ENCODE assay signal across 12 cellular contexts in genomic region chr6:154479388-154480143, GRCh38. TPM values are rescaled to one million over a fixed set of nuclear protein-coding genes. Genes with fewer than 3 reads are reported as not detected.
DNase-seq lines count a peak whose midpoint lies in the region; ATAC-seq, FAIRE-seq and TF ChIP-seq lines count a peak whose summit lies in the region.
"Had no signal": no experiment of that assay in that cellular context is flagged by ENCODE, and none has a peak within 500 bp of the region (broad histone marks: within the 10 kb centered on the region; RNA-seq: fewer than 3 reads in every experiment).

No MANE protein-coding gene starts in this region.

- H3K9me3 Mint-ChIP-seq in HFFc6 = no peaks in the 10 kb centered on the region
- H3K9me3 Mint-ChIP-seq: naive thymus-derived CD8-positive, alpha-beta T cell had no signal

- H2BK120ac ChIP-seq in mesenchymal stem cell (ENCODE audit: low read depth, low read length) = peak overlapping the region; percentile 54

- H4K8ac ChIP-seq in mesenchymal stem cell (ENCODE audit: low read length) = peak overlapping the region; percentile 89

- peak overlapping the region in 1 of 2 experiments; percentile 40 for H3K4ac ChIP-seq in mesenchymal stem cell (ENCODE audit: low read depth in 1 of 2, low read length in 2 of 2)

- peak overlapping the region; percentile 67 for H2BK5ac ChIP-seq in mesenchymal stem cell (ENCODE audit: low read depth, low read length, poor library complexity, severe bottlenecking)

- TF ChIP-seq CTCF in HFFc6 (IDR thresholded peaks at IDR 0.05) = no peak
- no peak for TF ChIP-seq CTCF in cardiac fibroblast (IDR thresholded peaks at IDR 0.05; ENCODE audit: low read depth, low read length)
- no peak for TF ChIP-seq CTCF in tibial artery (IDR thresholded peaks at IDR 0.05)

- H3K9me3 ChIP-seq in mesenchymal stem cell (ENCODE audit: control insufficient read depth, low read length) = no peaks in the 10 kb centered on the region
- H3K9me3 ChIP-seq in tibial artery = no peaks in the 10 kb centered on the region

- H3K27ac ChIP-seq in mesenchymal stem cell (ENCODE audit: low read length, poor library complexity, severe bottlenecking) = peak overlapping the region; percentile 97
- peak overlapping the region; percentile 71 for H3K27ac ChIP-seq in tibial artery

- H3K79me1 ChIP-seq in mesenchymal stem cell (replicated peaks; ENCODE audit: low read length, poor library complexity, severe bottlenecking) = peaks cover 3% of the 10 kb centered on the region

- peaks cover 7% of the 10 kb centered on the region for H3K36me3 Mint-ChIP-seq in HFFc6 (ENCODE audit: low read depth)
- H3K36me3 Mint-ChIP-seq: naive thymus-derived CD8-positive, alpha-beta T cell had no signal

- H3K4me2 ChIP-seq in mesenchymal stem cell (ENCODE audit: low read length, poor library complexity, severe bottlenecking) = peak overlapping the region; percentile 69

- H3K4me1 Mint-ChIP-seq in HFFc6 (ENCODE audit: low read depth) = peaks cover 69% of the 10 kb centered on the region
- H3K4me1 Mint-ChIP-seq: naive thymus-derived CD8-positive, alpha-beta T cell had no signal

- H3K4me3 Mint-ChIP-seq in HFFc6 = peak overlapping the region; percentile 87
- H3K4me3 Mint-ChIP-seq: naive thymus-derived CD8-positive, alpha-beta T cell; T-helper 17 cell had no signal

- peak overlapping the region; percentile 72 for H4K91ac ChIP-seq in mesenchymal stem cell (ENCODE audit: low read length)

- H2AK5ac ChIP-seq in mesenchymal stem cell (ENCODE audit: low read length, severe bottlenecking) = peak overlapping the region; percentile 58

- no peaks in the 10 kb centered on the region for H3K36me3 ChIP-seq in mesenchymal stem cell (ENCODE audit: control insufficient read depth in 1 of 2, insufficient read depth in 2 of 2, low read depth in 1 of 2, low read length in 2 of 2)
- H3K36me3 ChIP-seq in tibial artery = no peaks in the 10 kb centered on the region

- no peak overlapping the region for H3K23ac ChIP-seq in mesenchymal stem cell (ENCODE audit: low read length in 2 of 2)

- WGBS in mesenchymal stem cell = 3% methylated on average over 12 of the region's 14 CpGs

- no peak for ATAC-seq in HG03280 (IDR thresholded peaks at IDR 0.05; ENCODE audit: unreplicated experiment)
- ATAC-seq: naive thymus-derived CD8-positive, alpha-beta T cell; T-helper 17 cell had no signal

- H3K27me3 Mint-ChIP-seq in HFFc6 (ENCODE audit: insufficient read depth) = no peaks in the 10 kb centered on the region; the same call in none of the 2 replicates

- H3K4me3 ChIP-seq in cardiac fibroblast (replicated peaks in 1 of 2; ENCODE audit: low read depth in 2 of 2, low read length in 2 of 2) (peak overlapping the region; percentile 6 to 13), mesenchymal stem cell (ENCODE audit: insufficient read depth in 1 of 2, low read depth in 1 of 2, low read length in 2 of 2) (peak overlapping the region in 1 of 2 experiments; percentile 68), tibial artery (peak overlapping the region; percentile 4 to 30)

- DNase-seq in HFFc6 (peak; percentile 51), cardiac fibroblast (ENCODE audit: low read depth in 2 of 2) (peak; percentile 54 to 64), mesenchymal stem cell (peak; percentile 77), tibial artery (no peak), SW 1271 (lab: John Stamatoyannopoulos, UW) (no peak), GM12891 (ENCODE audit: insufficient read length, low spot score) (no peak)
- DNase-seq: activated CD8-positive, alpha-beta memory T cell treated with anti-CD3 and anti-CD28 coated beads, Interleukin-2, amount 50 U/mL, for 4 hours; caudate nucleus; naive thymus-derived CD8-positive, alpha-beta T cell; NCI-H774; T-helper 17 cell had no signal

- FAIRE-seq in GM12891 (lab: Jason Lieb, UNC) = no peak

- intact Hi-C loops in tibial artery (cut with DNase I; ENCODE audit: low total_unique reads) = no loop called here

- no peak for TF ChIP-seq POLR2A in GM12891 (IDR thresholded peaks at IDR 0.05; ENCODE audit: low read depth, low read length)

- H2BK12ac ChIP-seq in mesenchymal stem cell (ENCODE audit: low read length in 2 of 2) = no peak overlapping the region

- H3K4me1 ChIP-seq in mesenchymal stem cell (ENCODE audit: control insufficient read depth, insufficient read depth, low read depth, low read length) (peaks cover 29% of the 10 kb centered on the region), tibial artery (peaks cover 0 to 92% (median 29%) of the 10 kb centered on the region in 4 donors)

- H3K27me3 ChIP-seq in mesenchymal stem cell (ENCODE audit: control insufficient read depth in 1 of 2, insufficient read depth in 1 of 2, low read length in 2 of 2) (no peaks in the 10 kb centered on the region), tibial artery (no peaks in the 10 kb centered on the region)

- H3K27ac Mint-ChIP-seq in HFFc6 = peak overlapping the region; percentile 87
- H3K27ac Mint-ChIP-seq: naive thymus-derived CD8-positive, alpha-beta T cell; T-helper 17 cell had no signal

- peak overlapping the region; percentile 60 for H2BK15ac ChIP-seq in mesenchymal stem cell (ENCODE audit: low read depth, poor library complexity, severe bottlenecking)

- H3K9ac ChIP-seq in mesenchymal stem cell (ENCODE audit: low read length) = peak overlapping the region; percentile 76

- H3K18ac ChIP-seq in mesenchymal stem cell (ENCODE audit: low read depth in 1 of 2, low read length in 2 of 2) = peak overlapping the region; percentile 68 to 76

- H2AFZ ChIP-seq in mesenchymal stem cell (ENCODE audit: low read depth, low read length) = no peak overlapping the region

- no peak overlapping the region for H3K14ac ChIP-seq in mesenchymal stem cell (ENCODE audit: low read length in 2 of 2)

TF ChIP-seq in GM12891, 5 proteins besides CTCF, POLR2A, EP300 and RAD21:
- TF ChIP-seq SPI1 (IDR thresholded peaks at IDR 0.05; ENCODE audit: low read depth, low read length) = no peak

RNA-seq across cellular contexts. Expression of gene CNKSR3, which starts 30.9 kb away (rescaled TPM):
- total RNA-seq in HFFc6 (2021; fragmentation: NEBNext Ultra II Directional; extraction: Animal tissue kit (Norgen Biotek cat#: 25700)) = 10 to 100 TPM; 15.3 to 21.7 (median 18.7) TPM
- polyA plus RNA-seq in mesenchymal stem cell (2013, experiment 1 of 2) = 5.2 TPM
- 5.6 TPM for polyA plus RNA-seq in mesenchymal stem cell (2013, experiment 2 of 2)
- 0.32 TPM for polyA plus RNA-seq in GM12891 (2012; ENCODE audit: low read depth, missing spikeins)
- total RNA-seq: naive thymus-derived CD8-positive, alpha-beta T cell; T-helper 17 cell had no signal

Comparison
In these comparisons a context has a peak if more than half of its experiments do, and no peak if none do; other contexts are left out.
1. DNase-seq: peak in HFFc6 (single experiment), cardiac fibroblast (2 of 2) and mesenchymal stem cell (single experiment); none in tibial artery (0 of 2), SW 1271 (0 of 2) and GM12891 (single experiment).